In the genomic region with DNA sequence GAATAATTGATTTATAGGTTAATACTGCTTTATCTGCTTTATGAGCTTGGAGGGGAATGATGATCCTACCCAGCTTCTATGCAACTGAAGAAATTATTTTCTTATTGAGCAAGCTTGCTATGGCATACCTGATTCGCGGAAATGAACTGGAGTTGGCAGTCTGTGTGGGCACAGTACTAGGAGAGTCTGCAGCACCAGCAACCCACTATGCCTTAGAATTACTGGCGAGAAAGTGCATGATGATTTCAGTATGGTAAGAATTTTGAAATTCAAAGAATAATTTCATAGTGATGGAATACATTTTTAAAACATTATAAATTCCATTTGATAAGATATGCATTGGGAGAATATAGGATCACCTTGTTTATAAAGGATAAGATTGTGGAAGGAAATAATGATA, we compare ENCODE assay signal across 2 cellular contexts.
"Had no signal": no experiment of that assay in that cellular context is flagged by ENCODE, and none has a peak within 500 bp of the region (broad histone marks: within the 10 kb centered on the region; RNA-seq: fewer than 3 reads in every experiment).

No MANE protein-coding gene starts in this region.

- H3K27ac ChIP-seq: HL-60 had no signal

- DNase-seq: IMR-90 had no signal
